In the genomic region with DNA sequence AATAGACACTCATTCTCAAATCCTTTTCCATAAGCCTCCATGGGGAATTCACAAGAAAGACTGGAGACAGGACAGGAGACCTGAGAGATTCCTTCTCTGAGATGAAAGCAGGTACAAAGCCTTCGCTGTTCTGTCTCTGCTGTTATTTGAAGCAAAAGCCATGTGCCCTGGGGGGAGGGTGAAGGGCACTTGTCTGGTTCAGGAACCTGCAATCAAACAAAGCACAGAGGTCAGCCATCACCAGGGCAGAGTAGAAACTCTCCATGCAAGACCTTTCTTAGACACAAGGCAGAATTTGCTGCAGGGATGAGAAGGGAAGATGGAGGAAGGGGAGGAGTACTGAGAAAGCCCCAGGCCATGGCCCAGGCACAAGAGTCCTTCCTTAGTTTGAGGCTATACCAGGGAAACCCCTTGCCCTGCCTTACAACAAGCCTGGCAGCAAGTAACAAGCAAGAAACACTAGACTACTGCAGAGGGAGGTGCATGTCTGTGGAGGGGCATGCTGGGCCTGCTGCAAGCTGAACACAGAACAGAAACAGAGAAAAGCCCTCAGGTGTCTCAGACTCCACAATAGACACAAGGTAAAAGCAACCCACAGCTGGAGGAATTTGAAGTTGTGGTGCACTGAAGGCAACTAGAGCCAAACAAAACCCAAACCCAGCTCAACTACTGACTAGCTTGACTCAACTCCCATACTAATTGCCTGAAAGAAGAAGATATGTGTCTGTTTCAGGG, we compare ENCODE assay signal across 1 cellular context.
TF ChIP-seq lines count a peak whose summit lies in the region.

No MANE protein-coding gene starts in this region.

TF ChIP-seq in H1, 55 proteins besides CTCF, POLR2A, EP300 and RAD21:
- TF ChIP-seq POLR2AphosphoS5 (IDR thresholded peaks at IDR 0.05; ENCODE audit: low read depth, low read length), result no peak
- TF ChIP-seq JUN (IDR thresholded peaks at IDR 0.05; ENCODE audit: low read depth, low read length), result no peak
- TF ChIP-seq SIN3A (conservative IDR thresholded peaks at IDR 0.05 in 1 of 2, IDR thresholded peaks at IDR 0.05 in 1 of 2; ENCODE audit: low read depth in 1 of 2, low read length in 2 of 2), result no peak
- TF ChIP-seq, protein P1, sequence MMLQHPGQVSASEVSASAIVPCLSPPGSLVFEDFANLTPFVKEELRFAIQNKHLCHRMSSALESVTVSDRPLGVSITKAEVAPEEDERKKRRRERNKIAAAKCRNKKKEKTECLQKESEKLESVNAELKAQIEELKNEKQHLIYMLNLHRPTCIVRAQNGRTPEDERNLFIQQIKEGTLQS (IDR thresholded peaks at IDR 0.05; ENCODE audit: insufficient read depth, low read depth, low read length), result no peak
- TF ChIP-seq, protein P2, sequence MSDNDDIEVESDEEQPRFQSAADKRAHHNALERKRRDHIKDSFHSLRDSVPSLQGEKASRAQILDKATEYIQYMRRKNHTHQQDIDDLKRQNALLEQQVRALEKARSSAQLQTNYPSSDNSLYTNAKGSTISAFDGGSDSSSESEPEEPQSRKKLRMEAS (IDR thresholded peaks at IDR 0.05), result peak; percentile 11; the same call in 1 of the 2 replicates
- no peak for TF ChIP-seq GTF2F1 (IDR thresholded peaks at IDR 0.05; ENCODE audit: borderline replicate concordance, low read depth, low read length)
- TF ChIP-seq FOSL1 (IDR thresholded peaks at IDR 0.05; ENCODE audit: insufficient read depth, low read depth, low read length), result no peak
